In the genomic region with DNA sequence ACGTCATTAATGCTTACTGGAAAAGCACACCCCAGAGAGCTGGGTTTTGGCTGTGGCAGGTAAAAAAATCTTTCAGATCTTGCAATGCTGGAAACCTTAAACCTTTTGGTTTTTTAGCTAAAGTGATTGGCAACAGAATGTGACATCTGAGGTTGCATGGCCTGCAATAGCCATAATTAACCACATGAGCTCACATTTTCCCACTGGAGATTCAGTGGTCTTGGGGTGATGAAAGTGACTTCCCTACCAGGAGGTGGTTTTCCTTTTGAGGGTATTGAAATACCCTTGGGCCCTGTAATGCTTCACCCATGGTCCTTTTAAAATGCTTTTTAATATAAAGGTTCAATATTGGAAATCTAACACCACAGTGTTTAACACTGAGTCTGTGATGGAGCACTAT, we compare ENCODE assay signal across 14 cellular contexts.
DNase-seq lines count a peak whose midpoint lies in the region; ATAC-seq and TF ChIP-seq lines count a peak whose summit lies in the region.
"Had no signal": no experiment of that assay in that cellular context is flagged by ENCODE, and none has a peak within 500 bp of the region (broad histone marks: within the 10 kb centered on the region; RNA-seq: fewer than 3 reads in every experiment).

No MANE protein-coding gene starts in this region.

- H3K27ac ChIP-seq in neural progenitor cell (no peak overlapping the region), coronary artery (no peak overlapping the region)

- peaks cover 1 to 2% of the 10 kb centered on the region in 2 donors for H3K9me3 Mint-ChIP-seq in activated T-cell treated with anti-CD3 and anti-CD28 coated beads, Interleukin-2, amount 50 U/mL, for 72 hours
- peaks cover 16% of the 10 kb centered on the region for H3K9me3 Mint-ChIP-seq in activated T-cell treated with anti-CD3 and anti-CD28 coated beads, Interleukin-2, amount 50 U/mL, for 24 hours
- H3K9me3 Mint-ChIP-seq in memory B cell (peaks cover 7% of the 10 kb centered on the region), neural progenitor cell (peaks cover 4% of the 10 kb centered on the region)
- H3K9me3 Mint-ChIP-seq in stimulated activated naive B cell treated with anti-CD40 and anti-IgM and Interleukin-4, amounts not matched to agents 10 μg/mL and 1 μg/mL and 100 μg/mL, for 72 hours = peaks cover 3 to 5% of the 10 kb centered on the region in 2 donors

- no peaks in the 10 kb centered on the region for H3K9me3 ChIP-seq in neural progenitor cell (ENCODE audit: low read depth)
- H3K9me3 ChIP-seq: Caco-2, HAP-1 had no signal

- H3K36me3 ChIP-seq in neural progenitor cell = peaks cover 17% of the 10 kb centered on the region
- H3K36me3 ChIP-seq: HAP-1 had no signal

- peaks cover 7% of the 10 kb centered on the region for H3K79me2 ChIP-seq in neural progenitor cell (ENCODE audit: low read depth)

- no peak overlapping the region for H2AFZ ChIP-seq in neural progenitor cell (replicated peaks)

- no peak overlapping the region for H3K4me3 Mint-ChIP-seq in activated T-cell treated with anti-CD3 and anti-CD28 coated beads, Interleukin-2, amount 50 U/mL, for 72 hours
- no peak overlapping the region for H3K4me3 Mint-ChIP-seq in activated T-cell treated with anti-CD3 and anti-CD28 coated beads, Interleukin-2, amount 50 U/mL, for 24 hours
- H3K4me3 Mint-ChIP-seq in memory B cell (no peak overlapping the region), neural progenitor cell (no peak overlapping the region)
- H3K4me3 Mint-ChIP-seq in stimulated activated naive B cell treated with anti-CD40 and anti-IgM and Interleukin-4, amounts not matched to agents 10 μg/mL and 1 μg/mL and 100 μg/mL, for 72 hours = no peak overlapping the region
- H3K4me3 Mint-ChIP-seq: CD8-positive, alpha-beta memory T cell had no signal

- DNase-seq in activated T-cell treated with anti-CD3 and anti-CD28 coated beads, Interleukin-2, amount 50 U/mL, for 72 hours = no peak
- no peak for DNase-seq in activated T-cell treated with anti-CD3 and anti-CD28 coated beads, Interleukin-2, amount 50 U/mL, for 24 hours
- peak; percentile 55 for DNase-seq in NB4 (ENCODE audit: low read depth)
- DNase-seq in memory B cell (ENCODE audit: low spot score in 2 of 2) = no peak
- no peak for DNase-seq in stimulated activated naive B cell treated with anti-CD40 and anti-IgM and Interleukin-4, amounts not matched to agents 10 μg/mL and 1 μg/mL and 100 μg/mL, for 72 hours
- no peak for DNase-seq in neural progenitor cell (ENCODE audit: low spot score)
- DNase-seq in coronary artery (ENCODE audit: low spot score) = no peak
- no peak for DNase-seq in NCI-H1436 treated with DMSO at 0.1 percent for 48 hours (lab: John Stamatoyannopoulos, UW)
- DNase-seq: ACHN; Caco-2; CD8-positive, alpha-beta memory T cell; DND-41; GF-D8 had no signal

- H3K9ac ChIP-seq in neural progenitor cell = no peak overlapping the region

- peak overlapping the region; percentile 72 for H3K27ac Mint-ChIP-seq in activated T-cell treated with anti-CD3 and anti-CD28 coated beads, Interleukin-2, amount 50 U/mL, for 72 hours
- no peak overlapping the region for H3K27ac Mint-ChIP-seq in activated T-cell treated with anti-CD3 and anti-CD28 coated beads, Interleukin-2, amount 50 U/mL, for 24 hours
- H3K27ac Mint-ChIP-seq in memory B cell = peak overlapping the region; percentile 50
- H3K27ac Mint-ChIP-seq in stimulated activated naive B cell treated with anti-CD40 and anti-IgM and Interleukin-4, amounts not matched to agents 10 μg/mL and 1 μg/mL and 100 μg/mL, for 72 hours = peak overlapping the region; percentile 77
- no peak overlapping the region for H3K27ac Mint-ChIP-seq in neural progenitor cell
- H3K27ac Mint-ChIP-seq: CD8-positive, alpha-beta memory T cell had no signal

- ATAC-seq in activated T-cell treated with anti-CD3 and anti-CD28 coated beads, Interleukin-2, amount 50 U/mL, for 72 hours (replicated peaks in 1 of 2) = no peak
- ATAC-seq in memory B cell (ENCODE audit: low read depth) = no peak
- no peak for ATAC-seq in stimulated activated naive B cell treated with anti-CD40 and anti-IgM and Interleukin-4, amounts not matched to agents 10 μg/mL and 1 μg/mL and 100 μg/mL, for 72 hours (replicated peaks)

- H3K27me3 Mint-ChIP-seq in activated T-cell treated with anti-CD3 and anti-CD28 coated beads, Interleukin-2, amount 50 U/mL, for 72 hours (ENCODE audit: low read depth) = no peaks in the 10 kb centered on the region
- H3K27me3 Mint-ChIP-seq in activated T-cell treated with anti-CD3 and anti-CD28 coated beads, Interleukin-2, amount 50 U/mL, for 24 hours = no peaks in the 10 kb centered on the region
- H3K27me3 Mint-ChIP-seq in memory B cell (no peaks in the 10 kb centered on the region), neural progenitor cell (ENCODE audit: insufficient read depth, low read depth) (peaks cover 2% of the 10 kb centered on the region)
- H3K27me3 Mint-ChIP-seq in stimulated activated naive B cell treated with anti-CD40 and anti-IgM and Interleukin-4, amounts not matched to agents 10 μg/mL and 1 μg/mL and 100 μg/mL, for 72 hours = no peaks in the 10 kb centered on the region
- H3K27me3 Mint-ChIP-seq: CD8-positive, alpha-beta memory T cell had no signal

- H3K27me3 ChIP-seq in neural progenitor cell = no peaks in the 10 kb centered on the region

- no peak for TF ChIP-seq POLR2A in NB4 (IDR thresholded peaks at IDR 0.05; ENCODE audit: extremely low read depth, insufficient read length)

- H3K4me1 ChIP-seq in neural progenitor cell = no peaks in the 10 kb centered on the region
- H3K4me1 ChIP-seq: Caco-2 had no signal

- peaks cover 9% of the 10 kb centered on the region for H4K20me1 ChIP-seq in neural progenitor cell (ENCODE audit: low read depth)

- H3K36me3 Mint-ChIP-seq in activated T-cell treated with anti-CD3 and anti-CD28 coated beads, Interleukin-2, amount 50 U/mL, for 72 hours (ENCODE audit: insufficient read depth in 2 of 2) = peaks cover 7 to 19% of the 10 kb centered on the region in 2 donors
- peaks cover 84% of the 10 kb centered on the region for H3K36me3 Mint-ChIP-seq in activated T-cell treated with anti-CD3 and anti-CD28 coated beads, Interleukin-2, amount 50 U/mL, for 24 hours (ENCODE audit: low read depth)
- H3K36me3 Mint-ChIP-seq in memory B cell (peaks cover 58% of the 10 kb centered on the region), neural progenitor cell (peaks cover 15% of the 10 kb centered on the region)
- H3K36me3 Mint-ChIP-seq in stimulated activated naive B cell treated with anti-CD40 and anti-IgM and Interleukin-4, amounts not matched to agents 10 μg/mL and 1 μg/mL and 100 μg/mL, for 72 hours = peaks cover 58 to 83% of the 10 kb centered on the region in 2 donors

- TF ChIP-seq CTCF in NB4 (IDR thresholded peaks at IDR 0.05; ENCODE audit: low read depth, low read length) (no peak), neural progenitor cell (IDR thresholded peaks at IDR 0.05) (no peak), coronary artery (IDR thresholded peaks at IDR 0.05) (no peak)

- H3F3A ChIP-seq in neural progenitor cell (ENCODE audit: low read depth) = no peaks in the 10 kb centered on the region

- H3K4me1 Mint-ChIP-seq in activated T-cell treated with anti-CD3 and anti-CD28 coated beads, Interleukin-2, amount 50 U/mL, for 72 hours (ENCODE audit: low read depth) = no peaks in the 10 kb centered on the region
- H3K4me1 Mint-ChIP-seq in activated T-cell treated with anti-CD3 and anti-CD28 coated beads, Interleukin-2, amount 50 U/mL, for 24 hours (ENCODE audit: low read depth) = peaks cover 3% of the 10 kb centered on the region
- peaks cover 2% of the 10 kb centered on the region for H3K4me1 Mint-ChIP-seq in memory B cell
- H3K4me1 Mint-ChIP-seq in stimulated activated naive B cell treated with anti-CD40 and anti-IgM and Interleukin-4, amounts not matched to agents 10 μg/mL and 1 μg/mL and 100 μg/mL, for 72 hours = peaks cover 4 to 18% of the 10 kb centered on the region in 2 donors
- peaks cover 4% of the 10 kb centered on the region for H3K4me1 Mint-ChIP-seq in neural progenitor cell
- H3K4me1 Mint-ChIP-seq: CD8-positive, alpha-beta memory T cell had no signal

- H3K4me2 ChIP-seq in neural progenitor cell = no peak overlapping the region

- H3K4me3 ChIP-seq in NB4 (ENCODE audit: low read depth, low read length) = no peak overlapping the region
- no peak overlapping the region for H3K4me3 ChIP-seq in neural progenitor cell
- H3K4me3 ChIP-seq in coronary artery = no peak overlapping the region
- H3K4me3 ChIP-seq: HAP-1 had no signal

Comparison
In these comparisons a context has a peak if more than half of its experiments do, and no peak if none do; other contexts are left out.
1. H3K27ac Mint-ChIP-seq: peak in activated T-cell treated with anti-CD3 and anti-CD28 coated beads, Interleukin-2, amount 50 U/mL, for 72 hours (single experiment), memory B cell (single experiment) and stimulated activated naive B cell treated with anti-CD40 and anti-IgM and Interleukin-4, amounts not matched to agents 10 μg/mL and 1 μg/mL and 100 μg/mL, for 72 hours (single experiment); none in activated T-cell treated with anti-CD3 and anti-CD28 coated beads, Interleukin-2, amount 50 U/mL, for 24 hours (single experiment) and neural progenitor cell (single experiment).